Comparison of ENCODE assay signal across 9 cellular contexts in genomic region chr1:10495475-10495817, GRCh38. TPM values are rescaled to one million over a fixed set of nuclear protein-coding genes. Genes with fewer than 3 reads are reported as not detected.
DNase-seq lines count a peak whose midpoint lies in the region; ATAC-seq and TF ChIP-seq lines count a peak whose summit lies in the region.
"Had no signal": no experiment of that assay in that cellular context is flagged by ENCODE, and none has a peak within 500 bp of the region (broad histone marks: within the 10 kb centered on the region; RNA-seq: fewer than 3 reads in every experiment).

No MANE protein-coding gene starts in this region.

- H3K14ac ChIP-seq in trophoblast cell (ENCODE audit: low read length), result no peak overlapping the region

- peaks cover 0 to 8% (median 0%) of the 10 kb centered on the region in 3 donors for H3K36me3 Mint-ChIP-seq in CD8-positive, alpha-beta memory T cell

- H3K79me1 ChIP-seq in trophoblast cell (ENCODE audit: low read length), result no peaks in the 10 kb centered on the region

- no peak overlapping the region for H3K4me2 ChIP-seq in trophoblast cell (ENCODE audit: low read length)

- H3K27me3 ChIP-seq in CD8-positive, alpha-beta memory T cell (ENCODE audit: insufficient read depth, low read length, poor library complexity, severe bottlenecking), result no peaks in the 10 kb centered on the region
- no peaks in the 10 kb centered on the region for H3K27me3 ChIP-seq in trophoblast cell (ENCODE audit: insufficient read depth, low read length)

- no peak overlapping the region for H3K4ac ChIP-seq in trophoblast cell (ENCODE audit: low read depth, low read length)

- no peak overlapping the region for H2BK120ac ChIP-seq in trophoblast cell (ENCODE audit: insufficient read depth, low read length, poor library complexity)

- no peak overlapping the region for H2BK12ac ChIP-seq in trophoblast cell (ENCODE audit: low read length)

- no peak for DNase-seq in CD8-positive, alpha-beta memory T cell
- DNase-seq in RWPE1 (ENCODE audit: low spot score) (no peak), epithelial cell of esophagus (ENCODE audit: low read depth) (no peak), sciatic nerve (ENCODE audit: low spot score) (no peak), trophoblast cell (no peak), DMS114 treated with DMSO at 0.1 percent for 48 hours (lab: John Stamatoyannopoulos, UW; ENCODE audit: unreplicated experiment) (no peak), D341Med (ENCODE audit: low spot score) (no peak)
- DNase-seq in activated CD8-positive, alpha-beta memory T cell treated with anti-CD3 and anti-CD28 coated beads, Interleukin-2, amount 50 U/mL, for 48 hours, result no peak
- DNase-seq: endodermal cell had no signal

- H4K8ac ChIP-seq in trophoblast cell (ENCODE audit: low read depth, low read length), result no peak overlapping the region

- no peak overlapping the region for H2BK5ac ChIP-seq in trophoblast cell (ENCODE audit: low read depth, low read length, poor library complexity)

- H4K12ac ChIP-seq in trophoblast cell (ENCODE audit: low read depth, low read length), result no peak overlapping the region

- no peaks in the 10 kb centered on the region for H3K36me3 ChIP-seq in CD8-positive, alpha-beta memory T cell (ENCODE audit: insufficient read depth, low read length)
- peaks cover 8 to 9% of the 10 kb centered on the region in 2 experiments for H3K36me3 ChIP-seq in trophoblast cell (ENCODE audit: control insufficient read depth in 1 of 2, insufficient read depth in 2 of 2, low read length in 2 of 2)

- H2AK5ac ChIP-seq in trophoblast cell (ENCODE audit: low read length), result no peak overlapping the region

- POLR2A ChIA-PET in CD8-positive, alpha-beta memory T cell (lab: Charles Lee), result interaction anchor here (0.8 to 1.0 kb wide), 2 partner anchors 12 to 13 kb away, joined by 3 to 6 read pairs; no protein-coding TSS in a partner anchor
- POLR2A ChIA-PET in RWPE1 (lab: Yijun Ruan, JAX; ENCODE audit: low non-redundant PET), result interaction anchor here (1.0 kb wide), 1 partner anchor 405 kb away, joined by 3 read pairs; no protein-coding TSS in a partner anchor

- H2AFZ ChIP-seq in trophoblast cell (ENCODE audit: insufficient read depth, low read length, poor library complexity), result no peak overlapping the region

- H3K27me3 Mint-ChIP-seq in CD8-positive, alpha-beta memory T cell, result no peaks in the 10 kb centered on the region

- peak overlapping the region; percentile 95 for H3K4me3 ChIP-seq in CD8-positive, alpha-beta memory T cell (ENCODE audit: low read length)
- peak overlapping the region; percentile 35 for H3K4me3 ChIP-seq in epithelial cell of esophagus (ENCODE audit: low read length)
- no peak overlapping the region for H3K4me3 ChIP-seq in trophoblast cell (ENCODE audit: low read depth, low read length)

- intact Hi-C loops in sciatic nerve (cut with DNase I), result loop anchor here (10.0 kb wide), 1 partner anchor 449 kb away; no protein-coding TSS in a partner anchor

- no peak for TF ChIP-seq CTCF in RWPE1 (conservative IDR thresholded peaks at IDR 0.05; ENCODE audit: low read depth)
- TF ChIP-seq CTCF in epithelial cell of esophagus (IDR thresholded peaks at IDR 0.05; ENCODE audit: insufficient read depth, low read depth, low read length, missing control alignments), result no peak

- no peaks in the 10 kb centered on the region for H3K9me3 Mint-ChIP-seq in CD8-positive, alpha-beta memory T cell
- H3K9me3 Mint-ChIP-seq: endodermal cell had no signal

- CTCF ChIA-PET in CD8-positive, alpha-beta memory T cell (lab: Charles Lee), result interaction anchor here (0.7 to 6.0 kb wide), 33 partner anchors 8 to 909 kb away, joined by 3 to 78 read pairs (median 4); partner anchors contain the start of genes CENPS and PEX14
- CTCF ChIA-PET in RWPE1 (lab: Yijun Ruan, JAX), result interaction anchor here (0.6 to 4.0 kb wide), 19 partner anchors 8 to 473 kb away, joined by 3 to 44 read pairs (median 5); partner anchors contain the start of gene CENPS

- H3K4me1 ChIP-seq in CD8-positive, alpha-beta memory T cell (ENCODE audit: insufficient read depth, low read length), result peaks cover 18% of the 10 kb centered on the region
- H3K4me1 ChIP-seq in trophoblast cell (ENCODE audit: control insufficient read depth in 1 of 2, insufficient read depth in 2 of 2, low read length in 2 of 2), result peaks cover 2 to 5% of the 10 kb centered on the region in 2 experiments

- peak overlapping the region; percentile 85 to 90 (median 87) for H3K4me3 Mint-ChIP-seq in CD8-positive, alpha-beta memory T cell
- H3K4me3 Mint-ChIP-seq: endodermal cell had no signal

- no peak overlapping the region for H3K18ac ChIP-seq in trophoblast cell (ENCODE audit: low read length)

- no peak overlapping the region for H4K91ac ChIP-seq in trophoblast cell (ENCODE audit: low read depth, low read length)

- H3K27ac ChIP-seq in CD8-positive, alpha-beta memory T cell (ENCODE audit: low read depth, low read length), result peak overlapping the region; percentile 29
- H3K27ac ChIP-seq in RWPE1, result peak overlapping the region; percentile 95
- H3K27ac ChIP-seq in trophoblast cell (ENCODE audit: low read depth, low read length), result no peak overlapping the region

- no peak overlapping the region for H3K9ac ChIP-seq in trophoblast cell (ENCODE audit: low read length)

- H3K9me3 ChIP-seq in CD8-positive, alpha-beta memory T cell (ENCODE audit: low read length), result no peaks in the 10 kb centered on the region
- H3K9me3 ChIP-seq in trophoblast cell (ENCODE audit: insufficient read depth, low read depth, low read length), result no peaks in the 10 kb centered on the region

- no peak overlapping the region for H3K23ac ChIP-seq in trophoblast cell (ENCODE audit: low read length)

- no CpG with 5 or more reads among the region's 10 CpGs for WGBS in trophoblast cell (ENCODE audit: extremely low coverage, insufficient coverage, insufficient read length)

- peaks cover 45 to 58% (median 50%) of the 10 kb centered on the region in 3 donors for H3K4me1 Mint-ChIP-seq in CD8-positive, alpha-beta memory T cell
- H3K4me1 Mint-ChIP-seq: endodermal cell had no signal

- peak overlapping the region; percentile 91 to 97 (median 96) for H3K27ac Mint-ChIP-seq in CD8-positive, alpha-beta memory T cell

- ATAC-seq in sciatic nerve, result peak; percentile 27

- no peaks in the 10 kb centered on the region for H3K79me2 ChIP-seq in trophoblast cell (ENCODE audit: control insufficient read depth, insufficient read depth, low read length, poor library complexity)

RNA-seq across cellular contexts. Expression of gene PEX14, which starts 20.7 kb away (rescaled TPM):
- total RNA-seq in CD8-positive, alpha-beta memory T cell, result 10 to 100 TPM; 18.2 to 22.2 TPM
- 5.1 TPM for polyA plus RNA-seq in CD8-positive, alpha-beta memory T cell
- 17.9 TPM for total RNA-seq in sciatic nerve
- polyA plus RNA-seq in trophoblast cell (2013), result 19.2 and 19.5 TPM in 2 replicates

RNA-seq across cellular contexts. Expression of gene DFFA, which starts 23.1 kb away (rescaled TPM):
- total RNA-seq in CD8-positive, alpha-beta memory T cell, result 10 to 100 TPM; 67.7 to 69.1 TPM
- 40.4 TPM for polyA plus RNA-seq in CD8-positive, alpha-beta memory T cell
- 31.1 TPM for total RNA-seq in sciatic nerve
- 37.3 and 37.9 TPM in 2 replicates for polyA plus RNA-seq in trophoblast cell (2013)

RNA-seq across cellular contexts. Expression of gene CORT, which starts 45.6 kb away (rescaled TPM):
- total RNA-seq in CD8-positive, alpha-beta memory T cell, result under 1 TPM in 1 of 2 experiments, not detected in 1; 0.71 TPM
- polyA plus RNA-seq in CD8-positive, alpha-beta memory T cell, result not detected
- total RNA-seq in sciatic nerve, result 0.62 TPM
- 0.26 and 0.40 TPM in 2 replicates for polyA plus RNA-seq in trophoblast cell (2013)
